ENCODE assay signal across 26 cellular contexts in genomic region chr10:79342295-79342761, GRCh38. TPM values are rescaled to one million over a fixed set of nuclear protein-coding genes. Genes with fewer than 3 reads are reported as not detected.
DNase-seq lines count a peak whose midpoint lies in the region; ATAC-seq and TF ChIP-seq lines count a peak whose summit lies in the region.
"Had no signal": no experiment of that assay in that cellular context is flagged by ENCODE, and none has a peak within 500 bp of the region (broad histone marks: within the 10 kb centered on the region; RNA-seq: fewer than 3 reads in every experiment).

No MANE protein-coding gene starts in this region.

- peaks cover 2% of the 10 kb centered on the region for H3K4me1 ChIP-seq in IMR-90 (ENCODE audit: control insufficient read depth, insufficient read depth, low read length)
- H3K4me1 ChIP-seq in SK-N-SH (ENCODE audit: control insufficient read depth in 1 of 2, insufficient read depth in 2 of 2, low read depth in 1 of 2, low read length in 1 of 2) = peaks cover 4 to 43% of the 10 kb centered on the region in 2 experiments; a peak in 3 of 4 replicates
- peaks cover 5 to 66% (median 13%) of the 10 kb centered on the region in 3 donors for H3K4me1 ChIP-seq in esophagus squamous epithelium
- peaks cover 5 to 6% of the 10 kb centered on the region in 2 donors for H3K4me1 ChIP-seq in neuronal stem cell (ENCODE audit: control insufficient read depth in 2 of 2, insufficient read depth in 1 of 2, low read depth in 1 of 2, low read length in 2 of 2)

- H3K23ac ChIP-seq in IMR-90 (ENCODE audit: low read depth, low read length) (no peak overlapping the region), neuronal stem cell (ENCODE audit: low read depth, low read length, poor library complexity) (no peak overlapping the region)

- H3K79me1 ChIP-seq in IMR-90 (ENCODE audit: low read depth in 1 of 2, low read length in 2 of 2) = no peaks in the 10 kb centered on the region
- H3K79me1 ChIP-seq in neuronal stem cell (ENCODE audit: low read depth, low read length) = no peaks in the 10 kb centered on the region

- H3K4me2 ChIP-seq in IMR-90 (ENCODE audit: low read depth, low read length) = no peak overlapping the region
- no peak overlapping the region for H3K4me2 ChIP-seq in SK-N-SH
- no peak overlapping the region for H3K4me2 ChIP-seq in neuronal stem cell (ENCODE audit: insufficient read depth, low read length, poor library complexity, severe bottlenecking)
- H3K4me2 ChIP-seq: PC-9 had no signal

- no peaks in the 10 kb centered on the region for H3K36me3 ChIP-seq in IMR-90 (ENCODE audit: control insufficient read depth, insufficient read depth, low read length)
- no peaks in the 10 kb centered on the region for H3K36me3 ChIP-seq in SK-N-SH (replicated peaks in 1 of 2; ENCODE audit: control insufficient read depth in 1 of 2, insufficient read depth in 2 of 2, low read length in 1 of 2)
- H3K36me3 ChIP-seq in esophagus squamous epithelium = no peaks in the 10 kb centered on the region
- H3K36me3 ChIP-seq in neuronal stem cell (replicated peaks in 1 of 2; ENCODE audit: control insufficient read depth in 2 of 2, insufficient read depth in 2 of 2, low read length in 2 of 2) = no peaks in the 10 kb centered on the region
- H3K36me3 ChIP-seq: cardiac muscle cell, heart left ventricle, SJCRH30, spleen, tibial artery had no signal

- H3K36me3 Mint-ChIP-seq in activated T-cell treated with anti-CD3 and anti-CD28 coated beads, Interleukin-2, amount 50 U/mL, for 24 hours (ENCODE audit: low read depth) = no peaks in the 10 kb centered on the region

- CTCF ChIA-PET in IMR-90 (lab: Yijun Ruan, JAX) (no interaction called here), SK-N-SH (lab: Yijun Ruan, JAX) (interaction anchor here (1.0 to 1.7 kb wide), 5 partner anchors 9 to 139 kb away, joined by 3 to 7 read pairs (median 3); no protein-coding TSS in a partner anchor)

- TF ChIP-seq CTCF in IMR-90 (conservative IDR thresholded peaks at IDR 0.05; ENCODE audit: low read depth, low read length) (no peak), SK-N-SH (IDR thresholded peaks at IDR 0.05) (no peak), esophagus squamous epithelium (IDR thresholded peaks at IDR 0.05) (no peak)

- no peaks in the 10 kb centered on the region for H3K9me3 Mint-ChIP-seq in activated T-cell treated with anti-CD3 and anti-CD28 coated beads, Interleukin-2, amount 50 U/mL, for 24 hours
- H3K9me3 Mint-ChIP-seq: activated CD8-positive, alpha-beta T cell treated with anti-CD3 and anti-CD28 coated beads for 36 hours; CD8-positive, alpha-beta memory T cell; stimulated activated naive CD8-positive, alpha-beta T cell treated with anti-CD3 and anti-CD28 coated beads, Interleukin-15, Interleukin-2, amounts not matched to agents 100 ng/mL and 50 ng/mL, for 24 hours; T-helper 1 cell treated with Interleukin-12 subunit alpha and Interleukin-12 subunit beta and Interleukin-4 antibody, amounts not matched to agents 30 μg/mL and 1 μg/mL, for 36 hours had no signal

- H3K27me3 ChIP-seq in IMR-90 (ENCODE audit: control insufficient read depth, insufficient read depth, low read length) = no peaks in the 10 kb centered on the region
- no peaks in the 10 kb centered on the region for H3K27me3 ChIP-seq in SK-N-SH (ENCODE audit: insufficient read depth)
- no peaks in the 10 kb centered on the region for H3K27me3 ChIP-seq in esophagus squamous epithelium
- H3K27me3 ChIP-seq in neuronal stem cell (ENCODE audit: control insufficient read depth in 3 of 3, insufficient read depth in 3 of 3, low read depth in 1 of 3, low read length in 3 of 3) = peaks cover 0 to 22% (median 0%) of the 10 kb centered on the region in 3 experiments
- H3K27me3 ChIP-seq: cardiac muscle cell, heart left ventricle, SJCRH30, spleen, tibial artery had no signal

- TF ChIP-seq POLR2A in IMR-90 (IDR thresholded peaks at IDR 0.05; ENCODE audit: low read depth, low read length) (no peak), esophagus squamous epithelium (IDR thresholded peaks at IDR 0.05) (no peak)

- H3K27me3 Mint-ChIP-seq in activated T-cell treated with anti-CD3 and anti-CD28 coated beads, Interleukin-2, amount 50 U/mL, for 24 hours = no peaks in the 10 kb centered on the region
- H3K27me3 Mint-ChIP-seq: activated CD8-positive, alpha-beta T cell treated with anti-CD3 and anti-CD28 coated beads for 36 hours; CD8-positive, alpha-beta memory T cell; stimulated activated naive CD8-positive, alpha-beta T cell treated with anti-CD3 and anti-CD28 coated beads, Interleukin-15, Interleukin-2, amounts not matched to agents 100 ng/mL and 50 ng/mL, for 24 hours had no signal

- no peak overlapping the region for H3K56ac ChIP-seq in IMR-90 (ENCODE audit: extremely low read depth, insufficient read depth, low read length)

- no peaks in the 10 kb centered on the region for H3F3A ChIP-seq in SK-N-SH (replicated peaks; ENCODE audit: insufficient read depth)

- H2BK120ac ChIP-seq in IMR-90 (ENCODE audit: low read depth, low read length) = no peak overlapping the region
- no peak overlapping the region for H2BK120ac ChIP-seq in neuronal stem cell (ENCODE audit: low read depth, low read length)

- no peak overlapping the region for H3K27ac ChIP-seq in IMR-90 (ENCODE audit: insufficient read depth, low read length)
- peak overlapping the region in 1 of 2 experiments; percentile 84; a peak in 2 of 4 replicates for H3K27ac ChIP-seq in SK-N-SH (ENCODE audit: low read depth in 2 of 2, low read length in 1 of 2)
- H3K27ac ChIP-seq in esophagus squamous epithelium = peak overlapping the region in 3 of 4 donors; percentile 53 to 69 (median 69)
- H3K27ac ChIP-seq in neuronal stem cell (replicated peaks; ENCODE audit: low read length) = no peak overlapping the region
- H3K27ac ChIP-seq: cardiac muscle cell, PC-9, SJCRH30, spleen, tibial artery had no signal

- no peak overlapping the region for H2AK5ac ChIP-seq in IMR-90 (ENCODE audit: low read depth, low read length)
- H2AK5ac ChIP-seq in neuronal stem cell (ENCODE audit: low read depth, low read length) = peak overlapping the region; percentile 40

- ATAC-seq in IMR-90 (ENCODE audit: low read depth) = no peak
- no peak for ATAC-seq in HG02678 (IDR thresholded peaks at IDR 0.05; ENCODE audit: unreplicated experiment)
- no peak for ATAC-seq in GM18519 (IDR thresholded peaks at IDR 0.05; ENCODE audit: low FRiP score, unreplicated experiment)
- ATAC-seq: activated CD8-positive, alpha-beta T cell treated with anti-CD3 and anti-CD28 coated beads for 36 hours; heart left ventricle; left ventricle myocardium superior had no signal

- in situ Hi-C loops in IMR-90 (cut with MboI; ENCODE audit: low sequenced_read_pairs) = no loop called here

- no peak overlapping the region for H2AFZ ChIP-seq in IMR-90 (replicated peaks; ENCODE audit: low read length, poor library complexity)
- no peak overlapping the region for H2AFZ ChIP-seq in SK-N-SH (ENCODE audit: low read depth)
- H2AFZ ChIP-seq in neuronal stem cell (ENCODE audit: low read length) = no peak overlapping the region
- H2AFZ ChIP-seq: PC-9 had no signal

- H3K18ac ChIP-seq in IMR-90 (ENCODE audit: low read depth, low read length) (no peak overlapping the region), neuronal stem cell (ENCODE audit: low read length) (no peak overlapping the region)

- TF ChIP-seq EP300 in SK-N-SH (IDR thresholded peaks at IDR 0.05; ENCODE audit: borderline replicate concordance in 1 of 2, low read depth in 1 of 2, low read length in 1 of 2) = peak in 1 of 2 experiments; percentile 66; a peak in 1 of 4 replicates

- no TSS peak for BruUV-seq in IMR-90 (replicated peaks; lab: Mats Ljungman, UMichigan)

- TF ChIP-seq RAD21 in IMR-90 (IDR thresholded peaks at IDR 0.05; ENCODE audit: low read length) (no peak), SK-N-SH (IDR thresholded peaks at IDR 0.05; ENCODE audit: low read length) (no peak)

- H3K9me3 ChIP-seq in IMR-90 (ENCODE audit: control insufficient read depth, insufficient read depth, low read length) = no peaks in the 10 kb centered on the region
- H3K9me3 ChIP-seq in SK-N-SH = no peaks in the 10 kb centered on the region
- no peaks in the 10 kb centered on the region for H3K9me3 ChIP-seq in esophagus squamous epithelium
- peaks cover 0 to 2% of the 10 kb centered on the region in 2 donors for H3K9me3 ChIP-seq in neuronal stem cell (replicated peaks in 1 of 2; ENCODE audit: control insufficient read depth in 2 of 2, insufficient read depth in 1 of 2, low read depth in 1 of 2, low read length in 2 of 2)
- H3K9me3 ChIP-seq: heart left ventricle, SJCRH30, spleen, tibial artery had no signal

- dilution Hi-C loops in IMR-90 (cut with HindIII; ENCODE audit: low sequenced_read_pairs, unreplicated experiment) = no loop called here

- no peak overlapping the region for H2BK12ac ChIP-seq in neuronal stem cell (ENCODE audit: low read length)

- no peak overlapping the region for H3K27ac Mint-ChIP-seq in activated T-cell treated with anti-CD3 and anti-CD28 coated beads, Interleukin-2, amount 50 U/mL, for 24 hours
- H3K27ac Mint-ChIP-seq: activated CD8-positive, alpha-beta T cell treated with anti-CD3 and anti-CD28 coated beads for 36 hours; stimulated activated naive CD8-positive, alpha-beta T cell treated with anti-CD3 and anti-CD28 coated beads, Interleukin-15, Interleukin-2, amounts not matched to agents 100 ng/mL and 50 ng/mL, for 24 hours; T-helper 1 cell treated with Interleukin-12 subunit alpha and Interleukin-12 subunit beta and Interleukin-4 antibody, amounts not matched to agents 30 μg/mL and 1 μg/mL, for 36 hours had no signal

- H2AK9ac ChIP-seq in IMR-90 (replicated peaks; ENCODE audit: low read depth, low read length, poor library complexity) = peak overlapping the region; percentile 67

- H3K4me3 Mint-ChIP-seq in activated T-cell treated with anti-CD3 and anti-CD28 coated beads, Interleukin-2, amount 50 U/mL, for 24 hours = no peak overlapping the region
- H3K4me3 Mint-ChIP-seq: activated CD8-positive, alpha-beta T cell treated with anti-CD3 and anti-CD28 coated beads for 36 hours; CD8-positive, alpha-beta memory T cell; stimulated activated naive CD8-positive, alpha-beta T cell treated with anti-CD3 and anti-CD28 coated beads, Interleukin-15, Interleukin-2, amounts not matched to agents 100 ng/mL and 50 ng/mL, for 24 hours; T-helper 1 cell treated with Interleukin-12 subunit alpha and Interleukin-12 subunit beta and Interleukin-4 antibody, amounts not matched to agents 30 μg/mL and 1 μg/mL, for 36 hours had no signal

- H2BK15ac ChIP-seq in IMR-90 (ENCODE audit: low read depth, low read length) (no peak overlapping the region), neuronal stem cell (ENCODE audit: low read length) (no peak overlapping the region)

- H3K9ac ChIP-seq in IMR-90 (ENCODE audit: low read depth, low read length) (no peak overlapping the region), SK-N-SH (no peak overlapping the region), neuronal stem cell (ENCODE audit: low read depth, low read length, poor library complexity) (no peak overlapping the region)

- POLR2A ChIA-PET in IMR-90 (lab: Charles Lee; ENCODE audit: unreplicated experiment) (no interaction called here), SK-N-SH (lab: Yijun Ruan, JAX) (interaction anchor here (0.5 to 1.7 kb wide), 6 partner anchors 72 to 1272 kb away, joined by 3 to 6 read pairs (median 4); no protein-coding TSS in a partner anchor)

- H4K8ac ChIP-seq in IMR-90 (ENCODE audit: low read depth in 2 of 2, low read length in 2 of 2) (no peak overlapping the region), neuronal stem cell (ENCODE audit: low read depth, low read length) (no peak overlapping the region)

- 0 out of 2 replicates have a peak, but pooled peaks cover 4% of the 10 kb centered on the region for H3K9me1 ChIP-seq in IMR-90 (ENCODE audit: insufficient read depth, low read length)

- H2BK5ac ChIP-seq in IMR-90 (ENCODE audit: low read depth, low read length, poor library complexity, severe bottlenecking) (no peak overlapping the region), neuronal stem cell (ENCODE audit: low read length) (no peak overlapping the region)

- peaks cover 3% of the 10 kb centered on the region for H3K4me1 Mint-ChIP-seq in activated T-cell treated with anti-CD3 and anti-CD28 coated beads, Interleukin-2, amount 50 U/mL, for 24 hours (ENCODE audit: low read depth)

- H4K20me1 ChIP-seq in IMR-90 (ENCODE audit: insufficient read depth, low read length) = no peaks in the 10 kb centered on the region
- no peaks in the 10 kb centered on the region for H4K20me1 ChIP-seq in SK-N-SH (ENCODE audit: insufficient read depth)

- H3K4ac ChIP-seq in IMR-90 (ENCODE audit: low read depth, low read length) (no peak overlapping the region), neuronal stem cell (ENCODE audit: low read length) (no peak overlapping the region)

- H3K79me2 ChIP-seq in SK-N-SH (ENCODE audit: insufficient read depth) = peaks cover 4% of the 10 kb centered on the region; the same call in 1 of the 2 replicates

- no peak overlapping the region for H2BK20ac ChIP-seq in IMR-90 (ENCODE audit: low read depth, low read length)

- no peak overlapping the region for H4K5ac ChIP-seq in IMR-90 (ENCODE audit: low read depth, low read length)

- intact Hi-C loops in IMR-90 (cut with micrococcal nuclease) = no loop called here
- intact Hi-C loops in esophagus squamous epithelium (cut with DNase I) = no loop called here

- DNase-seq in IMR-90 (no peak), SK-N-SH (peak; percentile 86), esophagus squamous epithelium (lab: John Stamatoyannopoulos, UW) (no peak), neuronal stem cell (ENCODE audit: low spot score) (no peak), NCI-H1694 treated with DMSO at 0.1 percent for 48 hours (lab: John Stamatoyannopoulos, UW) (no peak)
- no peak for DNase-seq in activated T-cell treated with anti-CD3 and anti-CD28 coated beads, Interleukin-2, amount 50 U/mL, for 24 hours
- DNase-seq: activated CD8-positive, alpha-beta T cell treated with anti-CD3 and anti-CD28 coated beads for 36 hours; activated naive CD4-positive, alpha-beta T cell treated with Interleukin-2 at 50 U/mL for 16 hours; DMS53; GF-D8; heart left ventricle; Kasumi-1; left ventricle myocardium superior; NCI-H187 treated with DMSO at 0.1 percent for 48 hours; NCI-H774; SJCRH30; spleen; stimulated activated CD4-positive, alpha-beta T cell treated with anti-CD3 and anti-CD28 coated beads, Interleukin-4, amount 100 ng/mL, for 1 hour; tibial artery had no signal

- H3K9me2 ChIP-seq in SK-N-SH = no peaks in the 10 kb centered on the region

- H3K4me3 ChIP-seq in IMR-90 (ENCODE audit: insufficient read depth, low read depth, low read length) (no peak overlapping the region), SK-N-SH (ENCODE audit: low read depth in 2 of 2, low read length in 1 of 2) (no peak overlapping the region), esophagus squamous epithelium (no peak overlapping the region), neuronal stem cell (ENCODE audit: low read length in 2 of 2) (no peak overlapping the region)
- H3K4me3 ChIP-seq: cardiac muscle cell, heart left ventricle, PC-9, SJCRH30, spleen, tibial artery had no signal

- WGBS in IMR-90 (ENCODE audit: extremely low coverage in 2 of 2, insufficient read length in 1 of 2), 2 experiments = 93% methylated on average over 3 of the region's 5 CpGs; no CpG with 5 or more reads in 1 of the 2 experiments
- WGBS in SK-N-SH (ENCODE audit: low lambda C conversion rate) = 88% methylated on average over 4 of the region's 5 CpGs
- 84 to 85% methylated on average over 3 to 4 of the region's 5 CpGs for WGBS in esophagus squamous epithelium, 2 donors
- no CpG with 5 or more reads among the region's 5 CpGs for WGBS in neuronal stem cell (ENCODE audit: extremely low coverage in 2 of 2, insufficient read length in 2 of 2, insufficient replicate concordance in 1 of 2), 2 donors

- H3K14ac ChIP-seq in IMR-90 (replicated peaks; ENCODE audit: low read depth, low read length) = peak overlapping the region; percentile 48; the same call in 1 of the 2 replicates
- H3K14ac ChIP-seq in neuronal stem cell (ENCODE audit: low read length) = no peak overlapping the region

- H4K91ac ChIP-seq in IMR-90 (ENCODE audit: insufficient read depth, low read depth, low read length) (no peak overlapping the region), neuronal stem cell (ENCODE audit: low read depth, low read length, poor library complexity) (no peak overlapping the region)

RNA-seq across cellular contexts. Expression of gene PPIF, which starts 4.9 kb away (rescaled TPM):
- 29.2 and 29.7 TPM in 2 replicates for total RNA-seq in IMR-90 (2012; rRNA removed)
- polyA plus RNA-seq in IMR-90 (2012; rRNA removed) = 127 and 130 TPM in 2 replicates
- polyA plus RNA-seq in IMR-90 (2012; cell fraction: cytosol; rRNA removed) = 113 and 150 TPM in 2 replicates
- 205 and 248 TPM in 2 replicates for polyA plus RNA-seq in IMR-90 (2012; cell fraction: nucleus; rRNA removed; ENCODE audit: low replicate concordance)
- 73.8 and 85.9 TPM in 2 replicates for polyA plus RNA-seq in SK-N-SH (2012; rRNA removed)
- polyA plus RNA-seq in SK-N-SH (2012; cell fraction: cytosol; rRNA removed) = 64.9 and 80.6 TPM in 2 replicates
- polyA plus RNA-seq in SK-N-SH (2012; cell fraction: nucleus; rRNA removed) = 163 and 169 TPM in 2 replicates
- total RNA-seq in esophagus squamous epithelium = 100 to 1,000 TPM in 1 of 4 donors, 10 to 100 TPM in 3; 40.2 to 141 (median 56.6) TPM
- polyA plus RNA-seq in neuronal stem cell (2013, experiment 1 of 2) = 42.1 TPM
- polyA plus RNA-seq in neuronal stem cell (2013, experiment 2 of 2) = 42.3 TPM

Comparison
In these comparisons a context has a peak if more than half of its experiments do, and no peak if none do; other contexts are left out.
1. H3K27ac ChIP-seq: peak in esophagus squamous epithelium (3 of 4); none in IMR-90 (single experiment) and neuronal stem cell (single experiment).